ENCODE assay signal across 1 cellular context in the genomic region with DNA sequence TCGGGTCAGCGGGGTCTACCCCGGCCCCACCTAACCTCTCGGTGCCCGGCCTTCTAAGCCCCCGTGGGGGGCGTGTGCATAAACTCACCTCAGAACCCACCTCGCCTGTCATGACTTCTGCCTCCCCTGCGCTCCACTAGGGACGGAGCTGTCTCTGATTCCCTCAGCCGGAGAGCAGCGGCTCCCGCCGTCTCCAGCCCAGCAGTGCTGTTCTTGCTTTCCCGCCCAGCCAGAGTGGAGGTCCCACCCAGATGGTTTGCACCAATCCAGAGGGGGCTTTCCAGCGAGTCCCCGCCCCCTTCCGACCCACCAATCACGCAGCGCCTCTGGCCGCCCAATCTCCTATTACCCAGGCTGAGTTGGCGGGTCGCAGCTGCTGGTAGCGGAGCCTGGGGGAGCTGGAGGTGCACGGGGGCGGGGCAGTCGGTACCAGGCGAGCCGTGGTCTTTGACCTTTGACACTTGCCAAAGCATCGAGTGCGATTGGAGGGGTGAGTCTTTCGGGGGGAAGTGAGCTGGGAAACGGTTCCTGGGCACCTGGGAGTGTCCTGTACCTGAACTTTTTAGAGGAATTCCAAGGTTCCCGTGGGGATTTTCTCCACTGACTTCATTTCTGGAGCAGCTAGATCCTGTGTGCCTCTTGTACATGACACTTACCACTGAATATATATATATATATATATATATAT.
TF ChIP-seq lines count a peak whose summit lies in the region.

A gene (minus strand): TSS at position 220 of the 688 bp plus-strand sequence. CDS start 108 bp downstream, at position 112.

TF ChIP-seq in HepG2, 621 proteins besides CTCF, POLR2A, EP300 and RAD21 (continued from another document and continues in another):
- TF ChIP-seq, protein P1, sequence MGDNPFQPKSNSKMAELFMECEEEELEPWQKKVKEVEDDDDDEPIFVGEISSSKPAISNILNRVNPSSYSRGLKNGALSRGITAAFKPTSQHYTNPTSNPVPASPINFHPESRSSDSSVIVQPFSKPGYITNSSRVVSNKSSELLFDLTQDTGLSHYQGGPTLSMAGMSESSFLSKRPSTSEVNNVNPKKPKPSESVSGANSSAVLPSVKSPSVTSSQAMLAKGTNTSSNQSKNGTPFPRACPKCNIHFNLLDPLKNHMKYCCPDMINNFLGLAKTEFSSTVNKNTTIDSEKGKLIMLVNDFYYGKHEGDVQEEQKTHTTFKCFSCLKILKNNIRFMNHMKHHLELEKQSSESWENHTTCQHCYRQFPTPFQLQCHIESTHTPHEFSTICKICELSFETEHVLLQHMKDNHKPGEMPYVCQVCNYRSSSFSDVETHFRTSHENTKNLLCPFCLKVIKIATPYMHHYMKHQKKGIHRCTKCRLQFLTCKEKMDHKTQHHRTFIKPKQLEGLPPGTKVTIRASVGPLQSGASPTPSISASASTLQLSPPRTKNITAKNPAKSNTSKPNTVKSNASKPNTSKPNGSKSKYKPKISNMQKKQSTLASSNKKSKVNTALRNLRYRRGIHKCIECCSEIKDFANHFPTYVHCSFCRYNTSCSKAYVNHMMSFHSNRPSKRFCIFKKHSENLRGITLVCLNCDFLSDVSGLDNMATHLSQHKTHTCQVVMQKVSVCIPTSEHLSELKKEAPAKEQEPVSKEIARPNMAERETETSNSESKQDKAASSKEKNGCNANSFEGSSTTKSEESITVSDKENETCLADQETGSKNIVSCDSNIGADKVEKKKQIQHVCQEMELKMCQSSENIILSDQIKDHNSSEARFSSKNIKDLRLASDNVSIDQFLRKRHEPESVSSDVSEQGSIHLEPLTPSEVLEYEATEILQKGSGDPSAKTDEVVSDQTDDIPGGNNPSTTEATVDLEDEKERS (CRISPR knock-in tag; IDR thresholded peaks at IDR 0.05), result no peak
- TF ChIP-seq CENPT (CRISPR knock-in tag; IDR thresholded peaks at IDR 0.05; ENCODE audit: low read depth) (no peak), ZNF790 (CRISPR knock-in tag; IDR thresholded peaks at IDR 0.05; ENCODE audit: borderline replicate concordance) (no peak), ZNF7 (CRISPR knock-in tag; IDR thresholded peaks at IDR 0.05) (no peak), IRX3 (CRISPR knock-in tag; IDR thresholded peaks at IDR 0.05; ENCODE audit: borderline replicate concordance, low read depth) (no peak), ZNF138 (CRISPR knock-in tag; IDR thresholded peaks at IDR 0.05; ENCODE audit: low read depth) (no peak), GLI4 (CRISPR knock-in tag; IDR thresholded peaks at IDR 0.05; ENCODE audit: borderline replicate concordance) (no peak), ZFP90 (CRISPR knock-in tag; IDR thresholded peaks at IDR 0.05; ENCODE audit: borderline replicate concordance) (no peak), KAT7 (CRISPR knock-in tag; IDR thresholded peaks at IDR 0.05; ENCODE audit: borderline replicate concordance) (no peak), HIVEP1 (CRISPR knock-in tag; IDR thresholded peaks at IDR 0.05) (no peak), JUNB (CRISPR knock-in tag; IDR thresholded peaks at IDR 0.05; ENCODE audit: borderline replicate concordance) (no peak), SUZ12 (IDR thresholded peaks at IDR 0.05; ENCODE audit: low read depth, low read length) (no peak), SRF (IDR thresholded peaks at IDR 0.05; ENCODE audit: low read depth, low read length) (no peak), TCF7L2 (IDR thresholded peaks at IDR 0.05; ENCODE audit: low read depth, low read length) (no peak), ZNF30 (CRISPR knock-in tag; IDR thresholded peaks at IDR 0.05) (no peak), ZNF766 (CRISPR knock-in tag; IDR thresholded peaks at IDR 0.05; ENCODE audit: borderline replicate concordance) (no peak), ZSCAN25 (CRISPR knock-in tag; IDR thresholded peaks at IDR 0.05) (peak; percentile 59; the same call in 1 of the 2 replicates), SOX13 (IDR thresholded peaks at IDR 0.05) (no peak), SOX13 (CRISPR knock-in tag; conservative IDR thresholded peaks at IDR 0.05 in 1 of 2, IDR thresholded peaks at IDR 0.05 in 1 of 2) (no peak), ZMYM3 (CRISPR knock-in tag; IDR thresholded peaks at IDR 0.05) (no peak; the same call in 1 of the 2 replicates), NCOA5 (CRISPR knock-in tag; IDR thresholded peaks at IDR 0.05) (no peak), ZNF720 (CRISPR knock-in tag; IDR thresholded peaks at IDR 0.05) (no peak), GABPB1 (CRISPR knock-in tag; IDR thresholded peaks at IDR 0.05) (peak; percentile 18), NCOA1 (CRISPR knock-in tag; IDR thresholded peaks at IDR 0.05) (no peak), ISL2 (CRISPR knock-in tag; IDR thresholded peaks at IDR 0.05) (no peak), BRD4 (CRISPR knock-in tag; IDR thresholded peaks at IDR 0.05) (no peak), ZNF629 (CRISPR knock-in tag; conservative IDR thresholded peaks at IDR 0.05) (no peak), SP4 (CRISPR knock-in tag; IDR thresholded peaks at IDR 0.05) (peak; percentile 79), ZNF879 (CRISPR knock-in tag; IDR thresholded peaks at IDR 0.05) (no peak)
- TF ChIP-seq, protein P2, sequence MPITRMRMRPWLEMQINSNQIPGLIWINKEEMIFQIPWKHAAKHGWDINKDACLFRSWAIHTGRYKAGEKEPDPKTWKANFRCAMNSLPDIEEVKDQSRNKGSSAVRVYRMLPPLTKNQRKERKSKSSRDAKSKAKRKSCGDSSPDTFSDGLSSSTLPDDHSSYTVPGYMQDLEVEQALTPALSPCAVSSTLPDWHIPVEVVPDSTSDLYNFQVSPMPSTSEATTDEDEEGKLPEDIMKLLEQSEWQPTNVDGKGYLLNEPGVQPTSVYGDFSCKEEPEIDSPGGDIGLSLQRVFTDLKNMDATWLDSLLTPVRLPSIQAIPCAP (CRISPR knock-in tag; IDR thresholded peaks at IDR 0.05; ENCODE audit: low read depth), result no peak
- TF ChIP-seq, protein P3, sequence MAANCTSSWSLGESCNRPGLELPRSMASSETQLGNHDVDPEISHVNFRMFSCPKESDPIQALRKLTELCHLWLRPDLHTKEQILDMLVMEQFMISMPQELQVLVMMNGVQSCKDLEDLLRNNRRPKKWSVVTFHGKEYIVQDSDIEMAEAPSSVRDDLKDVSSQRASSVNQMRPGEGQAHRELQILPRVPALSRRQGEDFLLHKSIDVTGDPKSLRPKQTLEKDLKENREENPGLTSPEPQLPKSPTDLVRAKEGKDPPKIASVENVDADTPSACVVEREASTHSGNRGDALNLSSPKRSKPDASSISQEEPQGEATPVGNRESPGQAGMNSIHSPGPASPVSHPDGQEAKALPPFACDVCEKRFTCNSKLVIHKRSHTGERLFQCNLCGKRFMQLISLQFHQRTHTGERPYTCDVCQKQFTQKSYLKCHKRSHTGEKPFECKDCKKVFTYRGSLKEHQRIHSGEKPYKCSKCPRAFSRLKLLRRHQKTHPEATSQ (CRISPR knock-in tag; IDR thresholded peaks at IDR 0.05; ENCODE audit: borderline replicate concordance), result 0 out of 2 replicates have a peak, but pooled peaks have one; percentile 50
- TF ChIP-seq, protein P4, sequence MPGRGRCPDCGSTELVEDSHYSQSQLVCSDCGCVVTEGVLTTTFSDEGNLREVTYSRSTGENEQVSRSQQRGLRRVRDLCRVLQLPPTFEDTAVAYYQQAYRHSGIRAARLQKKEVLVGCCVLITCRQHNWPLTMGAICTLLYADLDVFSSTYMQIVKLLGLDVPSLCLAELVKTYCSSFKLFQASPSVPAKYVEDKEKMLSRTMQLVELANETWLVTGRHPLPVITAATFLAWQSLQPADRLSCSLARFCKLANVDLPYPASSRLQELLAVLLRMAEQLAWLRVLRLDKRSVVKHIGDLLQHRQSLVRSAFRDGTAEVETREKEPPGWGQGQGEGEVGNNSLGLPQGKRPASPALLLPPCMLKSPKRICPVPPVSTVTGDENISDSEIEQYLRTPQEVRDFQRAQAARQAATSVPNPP (CRISPR knock-in tag; IDR thresholded peaks at IDR 0.05), result no peak
- TF ChIP-seq, protein P5, sequence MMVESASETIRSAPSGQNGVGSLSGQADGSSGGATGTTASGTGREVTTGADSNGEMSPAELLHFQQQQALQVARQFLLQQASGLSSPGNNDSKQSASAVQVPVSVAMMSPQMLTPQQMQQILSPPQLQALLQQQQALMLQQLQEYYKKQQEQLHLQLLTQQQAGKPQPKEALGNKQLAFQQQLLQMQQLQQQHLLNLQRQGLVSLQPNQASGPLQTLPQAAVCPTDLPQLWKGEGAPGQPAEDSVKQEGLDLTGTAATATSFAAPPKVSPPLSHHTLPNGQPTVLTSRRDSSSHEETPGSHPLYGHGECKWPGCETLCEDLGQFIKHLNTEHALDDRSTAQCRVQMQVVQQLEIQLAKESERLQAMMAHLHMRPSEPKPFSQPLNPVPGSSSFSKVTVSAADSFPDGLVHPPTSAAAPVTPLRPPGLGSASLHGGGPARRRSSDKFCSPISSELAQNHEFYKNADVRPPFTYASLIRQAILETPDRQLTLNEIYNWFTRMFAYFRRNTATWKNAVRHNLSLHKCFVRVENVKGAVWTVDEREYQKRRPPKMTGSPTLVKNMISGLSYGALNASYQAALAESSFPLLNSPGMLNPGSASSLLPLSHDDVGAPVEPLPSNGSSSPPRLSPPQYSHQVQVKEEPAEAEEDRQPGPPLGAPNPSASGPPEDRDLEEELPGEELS (CRISPR knock-in tag; IDR thresholded peaks at IDR 0.05), result no peak
- TF ChIP-seq, protein P6, sequence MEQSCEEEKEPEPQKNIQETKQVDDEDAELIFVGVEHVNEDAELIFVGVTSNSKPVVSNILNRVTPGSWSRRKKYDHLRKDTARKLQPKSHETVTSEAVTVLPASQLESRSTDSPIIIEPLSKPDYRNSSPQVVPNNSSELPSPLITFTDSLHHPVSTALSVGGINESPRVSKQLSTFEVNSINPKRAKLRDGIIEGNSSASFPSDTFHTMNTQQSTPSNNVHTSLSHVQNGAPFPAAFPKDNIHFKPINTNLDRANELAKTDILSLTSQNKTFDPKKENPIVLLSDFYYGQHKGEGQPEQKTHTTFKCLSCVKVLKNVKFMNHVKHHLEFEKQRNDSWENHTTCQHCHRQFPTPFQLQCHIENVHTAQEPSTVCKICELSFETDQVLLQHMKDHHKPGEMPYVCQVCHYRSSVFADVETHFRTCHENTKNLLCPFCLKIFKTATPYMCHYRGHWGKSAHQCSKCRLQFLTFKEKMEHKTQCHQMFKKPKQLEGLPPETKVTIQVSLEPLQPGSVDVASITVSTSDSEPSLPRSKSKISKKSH (CRISPR knock-in tag; IDR thresholded peaks at IDR 0.05; ENCODE audit: borderline replicate concordance), result no peak
- TF ChIP-seq, protein P7, sequence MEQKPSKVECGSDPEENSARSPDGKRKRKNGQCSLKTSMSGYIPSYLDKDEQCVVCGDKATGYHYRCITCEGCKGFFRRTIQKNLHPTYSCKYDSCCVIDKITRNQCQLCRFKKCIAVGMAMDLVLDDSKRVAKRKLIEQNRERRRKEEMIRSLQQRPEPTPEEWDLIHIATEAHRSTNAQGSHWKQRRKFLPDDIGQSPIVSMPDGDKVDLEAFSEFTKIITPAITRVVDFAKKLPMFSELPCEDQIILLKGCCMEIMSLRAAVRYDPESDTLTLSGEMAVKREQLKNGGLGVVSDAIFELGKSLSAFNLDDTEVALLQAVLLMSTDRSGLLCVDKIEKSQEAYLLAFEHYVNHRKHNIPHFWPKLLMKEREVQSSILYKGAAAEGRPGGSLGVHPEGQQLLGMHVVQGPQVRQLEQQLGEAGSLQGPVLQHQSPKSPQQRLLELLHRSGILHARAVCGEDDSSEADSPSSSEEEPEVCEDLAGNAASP (CRISPR knock-in tag; IDR thresholded peaks at IDR 0.05; ENCODE audit: borderline replicate concordance), result 0 out of 2 replicates have a peak, but pooled peaks have one; percentile 5
- TF ChIP-seq, protein P8, sequence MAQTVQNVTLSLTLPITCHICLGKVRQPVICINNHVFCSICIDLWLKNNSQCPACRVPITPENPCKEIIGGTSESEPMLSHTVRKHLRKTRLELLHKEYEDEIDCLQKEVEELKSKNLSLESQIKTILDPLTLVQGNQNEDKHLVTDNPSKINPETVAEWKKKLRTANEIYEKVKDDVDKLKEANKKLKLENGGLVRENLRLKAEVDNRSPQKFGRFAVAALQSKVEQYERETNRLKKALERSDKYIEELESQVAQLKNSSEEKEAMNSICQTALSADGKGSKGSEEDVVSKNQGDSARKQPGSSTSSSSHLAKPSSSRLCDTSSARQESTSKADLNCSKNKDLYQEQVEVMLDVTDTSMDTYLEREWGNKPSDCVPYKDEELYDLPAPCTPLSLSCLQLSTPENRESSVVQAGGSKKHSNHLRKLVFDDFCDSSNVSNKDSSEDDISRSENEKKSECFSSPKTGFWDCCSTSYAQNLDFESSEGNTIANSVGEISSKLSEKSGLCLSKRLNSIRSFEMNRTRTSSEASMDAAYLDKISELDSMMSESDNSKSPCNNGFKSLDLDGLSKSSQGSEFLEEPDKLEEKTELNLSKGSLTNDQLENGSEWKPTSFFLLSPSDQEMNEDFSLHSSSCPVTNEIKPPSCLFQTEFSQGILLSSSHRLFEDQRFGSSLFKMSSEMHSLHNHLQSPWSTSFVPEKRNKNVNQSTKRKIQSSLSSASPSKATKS (CRISPR knock-in tag; IDR thresholded peaks at IDR 0.05), result no peak
- TF ChIP-seq, protein P9, sequence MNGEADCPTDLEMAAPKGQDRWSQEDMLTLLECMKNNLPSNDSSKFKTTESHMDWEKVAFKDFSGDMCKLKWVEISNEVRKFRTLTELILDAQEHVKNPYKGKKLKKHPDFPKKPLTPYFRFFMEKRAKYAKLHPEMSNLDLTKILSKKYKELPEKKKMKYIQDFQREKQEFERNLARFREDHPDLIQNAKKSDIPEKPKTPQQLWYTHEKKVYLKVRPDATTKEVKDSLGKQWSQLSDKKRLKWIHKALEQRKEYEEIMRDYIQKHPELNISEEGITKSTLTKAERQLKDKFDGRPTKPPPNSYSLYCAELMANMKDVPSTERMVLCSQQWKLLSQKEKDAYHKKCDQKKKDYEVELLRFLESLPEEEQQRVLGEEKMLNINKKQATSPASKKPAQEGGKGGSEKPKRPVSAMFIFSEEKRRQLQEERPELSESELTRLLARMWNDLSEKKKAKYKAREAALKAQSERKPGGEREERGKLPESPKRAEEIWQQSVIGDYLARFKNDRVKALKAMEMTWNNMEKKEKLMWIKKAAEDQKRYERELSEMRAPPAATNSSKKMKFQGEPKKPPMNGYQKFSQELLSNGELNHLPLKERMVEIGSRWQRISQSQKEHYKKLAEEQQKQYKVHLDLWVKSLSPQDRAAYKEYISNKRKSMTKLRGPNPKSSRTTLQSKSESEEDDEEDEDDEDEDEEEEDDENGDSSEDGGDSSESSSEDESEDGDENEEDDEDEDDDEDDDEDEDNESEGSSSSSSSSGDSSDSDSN (CRISPR knock-in tag; IDR thresholded peaks at IDR 0.05), result no peak
- TF ChIP-seq, protein P10, sequence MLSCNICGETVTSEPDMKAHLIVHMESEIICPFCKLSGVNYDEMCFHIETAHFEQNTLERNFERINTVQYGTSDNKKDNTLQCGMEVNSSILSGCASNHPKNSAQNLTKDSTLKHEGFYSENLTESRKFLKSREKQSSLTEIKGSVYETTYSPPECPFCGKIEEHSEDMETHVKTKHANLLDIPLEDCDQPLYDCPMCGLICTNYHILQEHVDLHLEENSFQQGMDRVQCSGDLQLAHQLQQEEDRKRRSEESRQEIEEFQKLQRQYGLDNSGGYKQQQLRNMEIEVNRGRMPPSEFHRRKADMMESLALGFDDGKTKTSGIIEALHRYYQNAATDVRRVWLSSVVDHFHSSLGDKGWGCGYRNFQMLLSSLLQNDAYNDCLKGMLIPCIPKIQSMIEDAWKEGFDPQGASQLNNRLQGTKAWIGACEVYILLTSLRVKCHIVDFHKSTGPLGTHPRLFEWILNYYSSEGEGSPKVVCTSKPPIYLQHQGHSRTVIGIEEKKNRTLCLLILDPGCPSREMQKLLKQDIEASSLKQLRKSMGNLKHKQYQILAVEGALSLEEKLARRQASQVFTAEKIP (CRISPR knock-in tag; IDR thresholded peaks at IDR 0.05; ENCODE audit: borderline replicate concordance), result no peak
